In the genomic region with DNA sequence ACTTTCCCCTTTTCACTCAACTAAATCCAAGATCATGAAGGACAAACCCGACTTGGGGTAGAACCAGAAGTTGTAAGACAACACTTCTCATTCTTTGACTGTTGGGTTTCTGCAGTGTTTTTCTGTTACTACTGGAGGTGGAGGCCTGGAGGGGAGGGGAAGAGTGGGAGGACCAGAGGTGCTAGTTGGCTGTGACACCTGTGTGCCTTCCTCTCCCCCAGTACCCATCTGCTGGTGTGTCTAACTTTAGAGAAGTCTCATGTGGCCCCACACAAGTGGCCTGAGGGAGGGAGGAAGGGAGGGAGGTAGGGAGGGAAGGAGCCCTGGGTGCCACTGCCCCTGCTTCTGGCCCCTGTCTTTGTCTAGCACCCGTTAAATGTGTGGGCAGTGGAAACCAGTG, we compare ENCODE assay signal across 20 cellular contexts.
DNase-seq lines count a peak whose midpoint lies in the region; ATAC-seq, FAIRE-seq and TF ChIP-seq lines count a peak whose summit lies in the region.
"Had no signal": no experiment of that assay in that cellular context is flagged by ENCODE, and none has a peak within 500 bp of the region (broad histone marks: within the 10 kb centered on the region; RNA-seq: fewer than 3 reads in every experiment).

No MANE protein-coding gene starts in this region.

- H3K36me3 ChIP-seq in kidney (ENCODE audit: control insufficient read depth in 1 of 2, insufficient read depth in 2 of 2, low read length in 2 of 2), result no peaks in the 10 kb centered on the region
- H3K36me3 ChIP-seq: right atrium auricular region had no signal

- DNase-seq in activated T-cell treated with anti-CD3 and anti-CD28 coated beads, Interleukin-2, amount 50 U/mL, for 24 hours, result peak; percentile 29
- DNase-seq in activated T-cell treated with anti-CD3 and anti-CD28 coated beads, Interleukin-2, amount 50 U/mL, for 48 hours, result no peak
- DNase-seq in NB4 (ENCODE audit: low read depth) (peak; percentile 43), kidney (no peak), EL (no peak), NCI-H226 (no peak)
- DNase-seq: activated gamma-delta T cell treated with Interleukin-2 at 50 U/mL for 16 hours; amniotic stem cell; C1 segment of cervical spinal cord; NCI-H1105; NCI-H2107; NCI-H526 treated with DMSO at 0.1 percent for 48 hours; occipital lobe; PC-3; stimulated activated naive CD4-positive, alpha-beta T cell; trophoblast cell had no signal

- no peak overlapping the region for H3K4me3 Mint-ChIP-seq in activated T-cell treated with anti-CD3 and anti-CD28 coated beads, Interleukin-2, amount 50 U/mL, for 24 hours
- H3K4me3 Mint-ChIP-seq in stimulated activated memory B cell treated with anti-CD40 and anti-IgM and Interleukin-4, amounts not matched to agents 10 μg/mL and 1 μg/mL and 100 μg/mL, for 72 hours, result peak overlapping the region; percentile 12

- intact Hi-C loops in kidney (cut with DNase I), result no loop called here

- TF ChIP-seq POLR2A in NB4 (IDR thresholded peaks at IDR 0.05; ENCODE audit: extremely low read depth, insufficient read length), result no peak

- TF ChIP-seq CTCF in NB4 (IDR thresholded peaks at IDR 0.05; ENCODE audit: low read depth, low read length), result no peak
- TF ChIP-seq CTCF in kidney (IDR thresholded peaks at IDR 0.05; ENCODE audit: borderline replicate concordance, extremely low read depth, insufficient read depth), result no peak

- peaks cover 33% of the 10 kb centered on the region for H3K4me1 Mint-ChIP-seq in activated T-cell treated with anti-CD3 and anti-CD28 coated beads, Interleukin-2, amount 50 U/mL, for 24 hours (ENCODE audit: low read depth)
- peaks cover 47% of the 10 kb centered on the region for H3K4me1 Mint-ChIP-seq in stimulated activated memory B cell treated with anti-CD40 and anti-IgM and Interleukin-4, amounts not matched to agents 10 μg/mL and 1 μg/mL and 100 μg/mL, for 72 hours

- peaks cover 11 to 24% of the 10 kb centered on the region in 2 donors for H3K4me1 ChIP-seq in kidney (ENCODE audit: control insufficient read depth in 1 of 2, insufficient read depth in 1 of 2, low read depth in 1 of 2, low read length in 2 of 2)

- H3K27ac Mint-ChIP-seq in activated T-cell treated with anti-CD3 and anti-CD28 coated beads, Interleukin-2, amount 50 U/mL, for 24 hours, result no peak overlapping the region
- H3K27ac Mint-ChIP-seq in stimulated activated memory B cell treated with anti-CD40 and anti-IgM and Interleukin-4, amounts not matched to agents 10 μg/mL and 1 μg/mL and 100 μg/mL, for 72 hours, result peak overlapping the region; percentile 78

- no peaks in the 10 kb centered on the region for H3K36me3 Mint-ChIP-seq in activated T-cell treated with anti-CD3 and anti-CD28 coated beads, Interleukin-2, amount 50 U/mL, for 24 hours (ENCODE audit: low read depth)
- H3K36me3 Mint-ChIP-seq in stimulated activated memory B cell treated with anti-CD40 and anti-IgM and Interleukin-4, amounts not matched to agents 10 μg/mL and 1 μg/mL and 100 μg/mL, for 72 hours, result no peaks in the 10 kb centered on the region

- H3K27ac ChIP-seq in kidney (ENCODE audit: low read depth in 2 of 2, low read length in 2 of 2), result no peak overlapping the region
- H3K27ac ChIP-seq: KMS-11, right atrium auricular region had no signal

- no peak for FAIRE-seq in kidney (lab: Jason Lieb, UNC)

- no peak overlapping the region for H3K9ac ChIP-seq in kidney (ENCODE audit: low read length in 2 of 2)
- H3K9ac ChIP-seq: KMS-11 had no signal

- H3K9me3 ChIP-seq in kidney (ENCODE audit: control insufficient read depth in 1 of 2, low read length in 2 of 2), result no peaks in the 10 kb centered on the region
- H3K9me3 ChIP-seq: right atrium auricular region had no signal

- H3K9me3 Mint-ChIP-seq in activated T-cell treated with anti-CD3 and anti-CD28 coated beads, Interleukin-2, amount 50 U/mL, for 24 hours, result no peaks in the 10 kb centered on the region
- no peaks in the 10 kb centered on the region for H3K9me3 Mint-ChIP-seq in stimulated activated memory B cell treated with anti-CD40 and anti-IgM and Interleukin-4, amounts not matched to agents 10 μg/mL and 1 μg/mL and 100 μg/mL, for 72 hours

- peaks cover 85% of the 10 kb centered on the region for H3K27me3 Mint-ChIP-seq in activated T-cell treated with anti-CD3 and anti-CD28 coated beads, Interleukin-2, amount 50 U/mL, for 24 hours
- H3K27me3 Mint-ChIP-seq in stimulated activated memory B cell treated with anti-CD40 and anti-IgM and Interleukin-4, amounts not matched to agents 10 μg/mL and 1 μg/mL and 100 μg/mL, for 72 hours, result peaks cover 33% of the 10 kb centered on the region

- H3K4me3 ChIP-seq in NB4 (ENCODE audit: low read depth, low read length), result no peak overlapping the region
- no peak overlapping the region for H3K4me3 ChIP-seq in kidney (ENCODE audit: low read length in 2 of 2)
- H3K4me3 ChIP-seq: right atrium auricular region had no signal

- peak; percentile 63 for ATAC-seq in HG02759 (IDR thresholded peaks at IDR 0.05; ENCODE audit: unreplicated experiment)
- ATAC-seq in stimulated activated memory B cell treated with anti-CD40 and anti-IgM and Interleukin-4, amounts not matched to agents 10 μg/mL and 1 μg/mL and 100 μg/mL, for 72 hours, result peak; percentile 87
- ATAC-seq: PC-3 had no signal

Comparison
In these comparisons a context has a peak if more than half of its experiments do, and no peak if none do; other contexts are left out.
1. DNase-seq: peak in activated T-cell treated with anti-CD3 and anti-CD28 coated beads, Interleukin-2, amount 50 U/mL, for 24 hours (single experiment) and NB4 (single experiment); none in activated T-cell treated with anti-CD3 and anti-CD28 coated beads, Interleukin-2, amount 50 U/mL, for 48 hours (0 of 2), kidney (single experiment), EL (single experiment) and NCI-H226 (single experiment).